ENCODE assay signal across 10 cellular contexts in the genomic region with DNA sequence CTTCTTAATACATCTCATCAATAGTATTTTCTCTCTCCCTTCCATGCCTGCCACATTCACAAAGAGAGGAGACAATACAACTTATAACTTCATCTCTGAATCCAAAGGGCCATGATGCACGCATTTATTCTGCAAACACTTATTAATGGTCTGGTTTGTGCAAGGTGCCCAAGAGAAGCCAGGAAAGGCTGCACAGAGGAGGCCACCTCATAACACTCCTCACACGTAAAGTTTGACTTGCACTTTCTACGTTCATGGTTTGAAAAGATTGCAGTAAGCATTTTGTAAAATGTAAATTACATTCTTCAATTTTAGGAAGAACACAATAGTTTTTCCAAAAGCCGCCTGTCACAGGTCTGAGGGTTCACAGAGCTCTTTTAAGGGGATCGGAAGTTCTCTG. TPM values are rescaled to one million over a fixed set of nuclear protein-coding genes. Genes with fewer than 3 reads are reported as not detected.
DNase-seq lines count a peak whose midpoint lies in the region; ATAC-seq, FAIRE-seq and TF ChIP-seq lines count a peak whose summit lies in the region.
"Had no signal": no experiment of that assay in that cellular context is flagged by ENCODE, and none has a peak within 500 bp of the region (broad histone marks: within the 10 kb centered on the region; RNA-seq: fewer than 3 reads in every experiment).

No MANE protein-coding gene starts in this region.

- WGBS in psoas muscle, 3 donors: 56 to 71% (median 58%) methylated on average over 5 of the region's 5 CpGs

- no peak overlapping the region for H3K9ac ChIP-seq in endothelial cell of umbilical vein (replicated peaks; ENCODE audit: extremely low read depth, insufficient read depth, low read length)

- intact Hi-C loops in endothelial cell of umbilical vein (cut with micrococcal nuclease): loop anchor here (2.0 to 10.0 kb wide), 3 partner anchors 155 to 997 kb away; a partner anchor contains a TSS
- intact Hi-C loops in psoas muscle (cut with DNase I): loop anchor here in 1 of 2 donors (5.0 kb wide), 3 partner anchors 95 to 165 kb away; no protein-coding TSS in a partner anchor

- H4K20me1 ChIP-seq in endothelial cell of umbilical vein (replicated peaks; ENCODE audit: control insufficient read depth, extremely low read depth, insufficient read depth, low read length): peaks cover 2% of the 10 kb centered on the region

- peaks cover 17% of the 10 kb centered on the region for H3K4me1 ChIP-seq in endothelial cell of umbilical vein (ENCODE audit: control insufficient read depth, extremely low read depth, insufficient read depth, low read length)
- peaks cover 13% of the 10 kb centered on the region for H3K4me1 ChIP-seq in psoas muscle

- CTCF ChIA-PET in RWPE1 (lab: Yijun Ruan, JAX): interaction anchor here (0.6 to 0.7 kb wide), 2 partner anchors 216 to 432 kb away, joined by 3 to 4 read pairs; no protein-coding TSS in a partner anchor
- CTCF ChIA-PET in endothelial cell of umbilical vein (lab: Charles Lee): interaction anchor here (8.1 kb wide), 1 partner anchor 96 kb away, joined by 134 read pairs; no protein-coding TSS in a partner anchor

- H3K27ac ChIP-seq in RWPE1 (peak overlapping the region; percentile 94), endothelial cell of umbilical vein (ENCODE audit: insufficient read depth, low read depth, low read length) (no peak overlapping the region), psoas muscle (peak overlapping the region; percentile 97)

- TF ChIP-seq POLR2A in endothelial cell of umbilical vein (IDR thresholded peaks at IDR 0.05; ENCODE audit: low read depth, low read length): no peak

- no TSS peak for BruUV-seq in endothelial cell of umbilical vein (replicated peaks; lab: Mats Ljungman, UMichigan)

- H3K36me3 ChIP-seq in endothelial cell of umbilical vein (ENCODE audit: control insufficient read depth in 2 of 2, extremely low read depth in 1 of 2, insufficient read depth in 2 of 2, low read length in 2 of 2) (no peaks in the 10 kb centered on the region), psoas muscle (ENCODE audit: insufficient read depth in 1 of 2, low read depth in 1 of 2) (no peaks in the 10 kb centered on the region)
- H3K36me3 ChIP-seq: right atrium auricular region, stomach had no signal

- H3K27me3 ChIP-seq in endothelial cell of umbilical vein (ENCODE audit: control insufficient read depth in 2 of 2, insufficient read depth in 2 of 2, low read length in 2 of 2) (peaks cover 25 to 30% of the 10 kb centered on the region in 2 experiments), psoas muscle (ENCODE audit: insufficient read depth in 3 of 3, low read length in 2 of 3) (no peaks in the 10 kb centered on the region)
- H3K27me3 ChIP-seq: right atrium auricular region had no signal

- dilution Hi-C loops in endothelial cell of umbilical vein (cut with MboI; ENCODE audit: extremely low pct_ligation_motif_present, low sequenced_read_pairs): no loop called here

- no peak for ATAC-seq in psoas muscle

- TF ChIP-seq CTCF in GM20000 (IDR thresholded peaks at IDR 0.05; ENCODE audit: extremely low read depth, missing control alignments) (no peak), RWPE1 (conservative IDR thresholded peaks at IDR 0.05; ENCODE audit: low read depth) (no peak), endothelial cell of umbilical vein (IDR thresholded peaks at IDR 0.05; ENCODE audit: extremely low read depth in 1 of 2, insufficient read depth in 1 of 2, low read depth in 1 of 2, low read length in 2 of 2) (no peak), psoas muscle (IDR thresholded peaks at IDR 0.05) (no peak)

- peak overlapping the region in 1 of 3 experiments; percentile 82 for H3K4me3 ChIP-seq in endothelial cell of umbilical vein (replicated peaks in 1 of 3; ENCODE audit: insufficient read depth in 1 of 3, low read depth in 1 of 3, low read length in 3 of 3)
- peak overlapping the region; percentile 89 for H3K4me3 ChIP-seq in psoas muscle

- DNase-seq in GM20000 (ENCODE audit: low spot score): peak; percentile 27
- DNase-seq in RWPE1 (ENCODE audit: low spot score): no peak
- no peak for DNase-seq in endothelial cell of umbilical vein (ENCODE audit: low read depth, low spot score)
- DNase-seq in psoas muscle: no peak
- DNase-seq in EL: no peak
- no peak for DNase-seq in NCI-H2107 treated with DMSO at 0.1 percent for 48 hours (lab: John Stamatoyannopoulos, UW; ENCODE audit: unreplicated experiment)
- DNase-seq in midbrain (lab: John Stamatoyannopoulos, UW): no peak
- DNase-seq: NCI-H2081 treated with DMSO at 0.1 percent for 48 hours, stomach had no signal

- peak overlapping the region; percentile 95 for H3K4me2 ChIP-seq in endothelial cell of umbilical vein (ENCODE audit: insufficient read depth, low read length)

- H3K9me3 ChIP-seq in endothelial cell of umbilical vein (replicated peaks; ENCODE audit: control insufficient read depth, insufficient read depth, low read length) (no peaks in the 10 kb centered on the region), psoas muscle (no peaks in the 10 kb centered on the region)
- H3K9me3 ChIP-seq: right atrium auricular region, stomach had no signal

- H3K9me1 ChIP-seq in endothelial cell of umbilical vein (replicated peaks; ENCODE audit: control insufficient read depth, extremely low read depth, insufficient read depth, low read length): no peaks in the 10 kb centered on the region

- POLR2A ChIA-PET in RWPE1 (lab: Yijun Ruan, JAX; ENCODE audit: low non-redundant PET) (no interaction called here), endothelial cell of umbilical vein (lab: Charles Lee) (no interaction called here)

- peaks cover 24% of the 10 kb centered on the region for H3K79me2 ChIP-seq in endothelial cell of umbilical vein (ENCODE audit: control insufficient read depth, insufficient read depth, low read length)

- FAIRE-seq in endothelial cell of umbilical vein (lab: Jason Lieb, UNC): no peak

- no peak overlapping the region for H2AFZ ChIP-seq in endothelial cell of umbilical vein (ENCODE audit: low read depth, low read length)

TF ChIP-seq in endothelial cell of umbilical vein, 7 proteins besides CTCF, POLR2A, EP300 and RAD21:
- TF ChIP-seq EZH2 (IDR thresholded peaks at IDR 0.05; ENCODE audit: borderline replicate concordance, low read depth, low read length, severe bottlenecking) (no peak), FOS (IDR thresholded peaks at IDR 0.05; ENCODE audit: borderline replicate concordance, insufficient read depth, low read length) (no peak), POLR2AphosphoS5 (IDR thresholded peaks at IDR 0.05; ENCODE audit: insufficient read depth, low read depth, low read length) (no peak), MYC (IDR thresholded peaks at IDR 0.05; ENCODE audit: low read depth, low read length) (no peak), JUN (IDR thresholded peaks at IDR 0.05; ENCODE audit: borderline replicate concordance, insufficient read depth, insufficient read length, low read depth) (no peak), GATA2 (IDR thresholded peaks at IDR 0.05; ENCODE audit: insufficient read depth, insufficient read length, low read depth, low read length) (no peak)
- TF ChIP-seq, protein P1, sequence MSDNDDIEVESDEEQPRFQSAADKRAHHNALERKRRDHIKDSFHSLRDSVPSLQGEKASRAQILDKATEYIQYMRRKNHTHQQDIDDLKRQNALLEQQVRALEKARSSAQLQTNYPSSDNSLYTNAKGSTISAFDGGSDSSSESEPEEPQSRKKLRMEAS (IDR thresholded peaks at IDR 0.05; ENCODE audit: insufficient read depth, insufficient read length): no peak

RNA-seq across cellular contexts. Expression of a gene that starts 1.2 kb away (rescaled TPM):
- total RNA-seq in endothelial cell of umbilical vein: 23.6 and 24.4 TPM in 2 replicates
- polyA plus RNA-seq in endothelial cell of umbilical vein: 2.3 and 4.3 TPM in 2 replicates
- polyA plus RNA-seq in endothelial cell of umbilical vein (2011; cell fraction: cytosol; rRNA removed): 6.7 and 7.2 TPM in 2 replicates
- polyA plus RNA-seq in endothelial cell of umbilical vein (2011; cell fraction: nucleus; rRNA removed): 5.3 and 9.9 TPM in 2 replicates
- 16.2 and 20.9 TPM in 2 replicates for polyA plus RNA-seq in endothelial cell of umbilical vein (2012)
- polyA minus RNA-seq in endothelial cell of umbilical vein: 5.0 and 11.5 TPM in 2 replicates
- polyA minus RNA-seq in endothelial cell of umbilical vein (2011; cell fraction: cytosol; rRNA and poly(A)+ RNA removed): 41.0 TPM
- 9.5 and 13.7 TPM in 2 replicates for polyA minus RNA-seq in endothelial cell of umbilical vein (2011; cell fraction: nucleus; rRNA and poly(A)+ RNA removed)
- 10 to 100 TPM; 21.5 to 67.4 (median 33.9) TPM for total RNA-seq in psoas muscle
- 10 to 100 TPM in 1 of 3 donors, 1 to 10 TPM in 2; 6.4 to 10.9 (median 7.5) TPM for polyA plus RNA-seq in psoas muscle
